ENCODE assay signal across 1 cellular context in genomic region chr7:155753446-155753965, GRCh38.
TF ChIP-seq lines count a peak whose summit lies in the region.

No MANE protein-coding gene starts in this region.

TF ChIP-seq in HepG2, 621 proteins besides CTCF, POLR2A, EP300 and RAD21:
- TF ChIP-seq ZNF281 (CRISPR knock-in tag; IDR thresholded peaks at IDR 0.05; ENCODE audit: borderline replicate concordance) (no peak), FOXC1 (CRISPR knock-in tag; IDR thresholded peaks at IDR 0.05; ENCODE audit: borderline replicate concordance) (no peak), MTA1 (CRISPR knock-in tag; IDR thresholded peaks at IDR 0.05; ENCODE audit: borderline replicate concordance) (no peak), MBD4 (IDR thresholded peaks at IDR 0.05; ENCODE audit: borderline replicate concordance, low read length) (no peak), PITX1 (CRISPR knock-in tag; IDR thresholded peaks at IDR 0.05) (no peak), THAP8 (CRISPR knock-in tag; IDR thresholded peaks at IDR 0.05; ENCODE audit: borderline replicate concordance) (no peak), YEATS4 (CRISPR knock-in tag; IDR thresholded peaks at IDR 0.05; ENCODE audit: borderline replicate concordance) (no peak), ARID5B (CRISPR knock-in tag; IDR thresholded peaks at IDR 0.05) (no peak)
- TF ChIP-seq, protein P1, sequence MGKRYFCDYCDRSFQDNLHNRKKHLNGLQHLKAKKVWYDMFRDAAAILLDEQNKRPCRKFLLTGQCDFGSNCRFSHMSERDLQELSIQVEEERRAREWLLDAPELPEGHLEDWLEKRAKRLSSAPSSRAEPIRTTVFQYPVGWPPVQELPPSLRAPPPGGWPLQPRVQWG (CRISPR knock-in tag; IDR thresholded peaks at IDR 0.05; ENCODE audit: borderline replicate concordance, low read depth), result no peak
